Comparison of ENCODE assay signal across 1 cellular context in genomic region chr22:41928416-41929157, GRCh38.
TF ChIP-seq lines count a peak whose summit lies in the region.

No MANE protein-coding gene starts in this region.

TF ChIP-seq in H1, 55 proteins besides CTCF, POLR2A, EP300 and RAD21:
- TF ChIP-seq GABPA (IDR thresholded peaks at IDR 0.05; ENCODE audit: borderline replicate concordance, insufficient read depth, low read length): no peak
- TF ChIP-seq POLR2AphosphoS5 (IDR thresholded peaks at IDR 0.05; ENCODE audit: low read depth, low read length): peak; percentile 0; the same call in 1 of the 2 replicates
- TF ChIP-seq FOSL1 (IDR thresholded peaks at IDR 0.05; ENCODE audit: insufficient read depth, low read depth, low read length): no peak
